8 cellular contexts compared by ENCODE assay signal in genomic region chr2:9914384-9915065, GRCh38.
DNase-seq lines count a peak whose midpoint lies in the region; ATAC-seq and FAIRE-seq lines count a peak whose summit lies in the region.

No MANE protein-coding gene starts in this region.

- peak; percentile 98 for ATAC-seq in HG03139 (IDR thresholded peaks at IDR 0.05; ENCODE audit: unreplicated experiment)

- DNase-seq in AG08395 (ENCODE audit: low spot score): peak; percentile 47
- DNase-seq in GM19239 (ENCODE audit: insufficient read length, low spot score): peak; percentile 36
- DNase-seq in activated CD4-positive, CD25-positive, alpha-beta regulatory T cell treated with anti-CD3 and anti-CD28 coated beads, Interleukin-2, amount 50 U/mL, for 16 hours (ENCODE audit: low read depth, low spot score): peak; percentile 3
- DNase-seq in kidney tubule cell (ENCODE audit: low spot score): peak; percentile 72
- DNase-seq in NCI-H2081 treated with DMSO at 0.1 percent for 48 hours (lab: John Stamatoyannopoulos, UW): no peak
- no peak for DNase-seq in NCI-H2171 (lab: John Stamatoyannopoulos, UW)
- DNase-seq in UCSD-AML1 (lab: John Stamatoyannopoulos, UW; ENCODE audit: unreplicated experiment): no peak

- peak; percentile 88 for FAIRE-seq in GM19239 (lab: Jason Lieb, UNC)

Comparison
In these comparisons a context has a peak if more than half of its experiments do, and no peak if none do; other contexts are left out.
1. DNase-seq: peak in AG08395 (single experiment), GM19239 (single experiment), activated CD4-positive, CD25-positive, alpha-beta regulatory T cell treated with anti-CD3 and anti-CD28 coated beads, Interleukin-2, amount 50 U/mL, for 16 hours (single experiment) and kidney tubule cell (single experiment); none in NCI-H2081 treated with DMSO at 0.1 percent for 48 hours (single experiment), NCI-H2171 (single experiment) and UCSD-AML1 (single experiment).